Comparison of ENCODE assay signal across 8 cellular contexts in the genomic region with DNA sequence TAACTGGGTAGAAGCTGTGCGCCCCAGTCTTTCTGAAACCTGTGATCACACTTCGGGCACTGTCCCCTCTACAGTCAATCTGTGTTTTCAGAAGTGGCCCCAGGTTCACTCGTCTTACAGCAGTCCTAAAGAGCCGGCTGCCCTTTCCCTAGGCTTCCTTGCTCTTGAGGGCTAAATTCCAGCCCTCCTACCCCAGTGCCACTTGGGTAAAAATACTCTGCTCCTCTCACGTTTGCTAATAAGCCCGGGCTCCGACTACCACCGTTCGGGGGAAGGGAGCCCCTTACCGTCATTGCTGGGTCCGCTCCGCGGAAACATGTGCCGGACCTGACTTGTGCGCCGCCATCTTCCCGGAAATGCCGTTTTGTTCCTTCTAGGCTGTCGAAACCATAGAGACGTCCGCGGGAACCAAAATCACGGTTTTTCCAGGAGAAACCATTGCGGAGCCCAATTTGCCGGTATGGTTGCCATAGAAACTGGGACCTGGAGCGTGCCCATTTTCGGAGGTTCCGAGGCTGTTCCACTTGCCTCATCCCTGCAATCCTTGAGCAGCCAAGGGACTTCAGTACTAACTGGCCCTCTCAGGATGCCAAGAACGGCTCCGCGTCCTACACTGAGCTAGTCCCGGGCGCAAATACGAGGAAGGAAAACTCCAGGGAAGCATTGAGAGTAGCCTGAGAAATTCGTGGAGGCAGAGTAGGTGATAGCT. TPM values are rescaled to one million over a fixed set of nuclear protein-coding genes. Genes with fewer than 3 reads are reported as not detected.
DNase-seq lines count a peak whose midpoint lies in the region; ATAC-seq and TF ChIP-seq lines count a peak whose summit lies in the region.

A gene (minus strand): TSS at position 358 of the 709 bp plus-strand sequence.

- peak; percentile 84 to 92 for ATAC-seq in naive thymus-derived CD8-positive, alpha-beta T cell
- ATAC-seq in stimulated activated naive B cell treated with anti-CD40 and anti-IgM and Interleukin-4, amounts not matched to agents 10 μg/mL and 1 μg/mL and 100 μg/mL, for 72 hours (replicated peaks): peak; percentile 76 to 88

- TF ChIP-seq CTCF in AG09309 (IDR thresholded peaks at IDR 0.05; ENCODE audit: control insufficient read depth, insufficient read depth, low read depth, low read length, missing control alignments): no peak
- no peak for TF ChIP-seq CTCF in fibroblast of mammary gland (conservative IDR thresholded peaks at IDR 0.05; ENCODE audit: control insufficient read depth, insufficient read depth, low read depth, low read length)

- DNase-seq in AG09309 (ENCODE audit: low read depth) (peak; percentile 76), Kasumi-1 (lab: John Stamatoyannopoulos, UW) (peak; percentile 81 to 83), RPMI8226 (peak; percentile 85), fibroblast of mammary gland (ENCODE audit: low read depth) (peak; percentile 95)
- DNase-seq in activated T-helper 1 cell treated with anti-CD3 and anti-CD28 coated beads, Interleukin-2, amount 50 U/mL, for 16 hours (ENCODE audit: low read depth in 1 of 2, low spot score in 1 of 2): peak; percentile 40 to 66
- DNase-seq in naive thymus-derived CD8-positive, alpha-beta T cell: peak; percentile 50 to 84 (median 72)
- peak; percentile 71 for DNase-seq in stimulated activated naive B cell treated with anti-CD40 and anti-IgM and Interleukin-4, amounts not matched to agents 10 μg/mL and 1 μg/mL and 100 μg/mL, for 72 hours

- peak; percentile 83 for TF ChIP-seq POLR2A in GM19099 (IDR thresholded peaks at IDR 0.05; ENCODE audit: extremely low read depth, insufficient read length, low read depth)

- H3K9me3 Mint-ChIP-seq in naive thymus-derived CD8-positive, alpha-beta T cell: no peaks in the 10 kb centered on the region
- no peaks in the 10 kb centered on the region for H3K9me3 Mint-ChIP-seq in stimulated activated naive B cell treated with anti-CD40 and anti-IgM and Interleukin-4, amounts not matched to agents 10 μg/mL and 1 μg/mL and 100 μg/mL, for 72 hours

- no peaks in the 10 kb centered on the region for H3K27me3 Mint-ChIP-seq in naive thymus-derived CD8-positive, alpha-beta T cell
- H3K27me3 Mint-ChIP-seq in stimulated activated naive B cell treated with anti-CD40 and anti-IgM and Interleukin-4, amounts not matched to agents 10 μg/mL and 1 μg/mL and 100 μg/mL, for 72 hours: no peaks in the 10 kb centered on the region

- peaks cover 18 to 41% (median 36%) of the 10 kb centered on the region in 4 donors for H3K4me1 Mint-ChIP-seq in naive thymus-derived CD8-positive, alpha-beta T cell
- H3K4me1 Mint-ChIP-seq in stimulated activated naive B cell treated with anti-CD40 and anti-IgM and Interleukin-4, amounts not matched to agents 10 μg/mL and 1 μg/mL and 100 μg/mL, for 72 hours: peaks cover 20 to 34% of the 10 kb centered on the region in 2 donors

- POLR2A ChIA-PET in naive thymus-derived CD8-positive, alpha-beta T cell (lab: Charles Lee): interaction anchor here (0.6 to 3.4 kb wide), 10 partner anchors 9 to 243 kb away, joined by 3 to 28 read pairs (median 6); a partner anchor contains a TSS

- H3K36me3 Mint-ChIP-seq in naive thymus-derived CD8-positive, alpha-beta T cell: peaks cover 0 to 28% (median 7%) of the 10 kb centered on the region in 3 donors
- peaks cover 17 to 31% of the 10 kb centered on the region in 2 donors for H3K36me3 Mint-ChIP-seq in stimulated activated naive B cell treated with anti-CD40 and anti-IgM and Interleukin-4, amounts not matched to agents 10 μg/mL and 1 μg/mL and 100 μg/mL, for 72 hours

- peak within 1 kb of the TSS; percentile 91 to 100 (median 96) for H3K27ac Mint-ChIP-seq in naive thymus-derived CD8-positive, alpha-beta T cell
- H3K27ac Mint-ChIP-seq in stimulated activated naive B cell treated with anti-CD40 and anti-IgM and Interleukin-4, amounts not matched to agents 10 μg/mL and 1 μg/mL and 100 μg/mL, for 72 hours: peak within 1 kb of the TSS; percentile 99

- peak within 1 kb of the TSS; percentile 82 to 100 (median 100) for H3K4me3 Mint-ChIP-seq in naive thymus-derived CD8-positive, alpha-beta T cell
- H3K4me3 Mint-ChIP-seq in stimulated activated naive B cell treated with anti-CD40 and anti-IgM and Interleukin-4, amounts not matched to agents 10 μg/mL and 1 μg/mL and 100 μg/mL, for 72 hours: peak within 1 kb of the TSS; percentile 90 to 99

- H3K4me3 ChIP-seq in AG09309 (ENCODE audit: control insufficient read depth, low read depth, low read length): peak within 1 kb of the TSS; percentile 60
- H3K4me3 ChIP-seq in fibroblast of mammary gland (ENCODE audit: control insufficient read depth, low read depth, low read length): peak within 1 kb of the TSS; percentile 97

RNA-seq across cellular contexts. Expression of the gene that starts here (rescaled TPM):
- total RNA-seq in naive thymus-derived CD8-positive, alpha-beta T cell: 10 to 100 TPM; 44.2 to 45.1 TPM
- 10 to 100 TPM; 27.3 to 70.4 (median 42.0) TPM for polyA plus RNA-seq in naive thymus-derived CD8-positive, alpha-beta T cell

Comparison
In these comparisons a context has a peak if more than half of its experiments do, and no peak if none do; other contexts are left out.
1. Peak in every context shown above with its lines: DNase-seq, ATAC-seq and H3K4me3 ChIP-seq.